1 cellular context compared by ENCODE assay signal in genomic region chr1:160403244-160403643, GRCh38.
TF ChIP-seq lines count a peak whose summit lies in the region.

No MANE protein-coding gene starts in this region.

TF ChIP-seq in endothelial cell of umbilical vein, 7 proteins besides CTCF, POLR2A, EP300 and RAD21:
- TF ChIP-seq GATA2 (IDR thresholded peaks at IDR 0.05; ENCODE audit: insufficient read depth, insufficient read length, low read depth, low read length): peak; percentile 79
- no peak for TF ChIP-seq MYC (IDR thresholded peaks at IDR 0.05; ENCODE audit: low read depth, low read length)
- peak; percentile 86 for TF ChIP-seq POLR2AphosphoS5 (IDR thresholded peaks at IDR 0.05; ENCODE audit: insufficient read depth, low read depth, low read length)
